ENCODE assay signal across 8 cellular contexts in genomic region chr1:236394016-236394481, GRCh38. TPM values are rescaled to one million over a fixed set of nuclear protein-coding genes. Genes with fewer than 3 reads are reported as not detected.
DNase-seq lines count a peak whose midpoint lies in the region; ATAC-seq, FAIRE-seq and TF ChIP-seq lines count a peak whose summit lies in the region.

EDARADD (plus strand) TSS chr1:236394286; CDS start chr1:236394445, 159 bp downstream.

- H3K4me1 ChIP-seq in ES-I3 (ENCODE audit: insufficient read depth, low read length) (peaks cover 4% of the 10 kb centered on the region; the same call in 1 of the 2 replicates), endothelial cell of umbilical vein (ENCODE audit: control insufficient read depth, extremely low read depth, insufficient read depth, low read length) (peaks cover 3% of the 10 kb centered on the region), trophoblast cell (ENCODE audit: control insufficient read depth in 1 of 2, insufficient read depth in 2 of 2, low read length in 2 of 2) (peaks cover 0 to 5% of the 10 kb centered on the region in 2 experiments)

- H3K36me3 ChIP-seq in ES-I3 (ENCODE audit: insufficient read depth, low read length) (no peaks in the 10 kb centered on the region), endothelial cell of umbilical vein (ENCODE audit: control insufficient read depth in 2 of 2, extremely low read depth in 1 of 2, insufficient read depth in 2 of 2, low read length in 2 of 2) (no peaks in the 10 kb centered on the region), trophoblast cell (ENCODE audit: control insufficient read depth in 1 of 2, insufficient read depth in 2 of 2, low read length in 2 of 2) (no peaks in the 10 kb centered on the region)

- peak within 1 kb of the TSS; percentile 81 for H3K14ac ChIP-seq in trophoblast cell (ENCODE audit: low read length)

- FAIRE-seq in endothelial cell of umbilical vein (lab: Jason Lieb, UNC) (no peak), D721Med (lab: Jason Lieb, UNC) (no peak)

- H3K4me3 ChIP-seq in endothelial cell of umbilical vein (replicated peaks in 1 of 3; ENCODE audit: insufficient read depth in 1 of 3, low read depth in 1 of 3, low read length in 3 of 3), result peak within 1 kb of the TSS; percentile 12 to 50 (median 19)
- peak within 1 kb of the TSS; percentile 95 for H3K4me3 ChIP-seq in trophoblast cell (ENCODE audit: low read depth, low read length)

- H3K27me3 ChIP-seq in endothelial cell of umbilical vein (ENCODE audit: control insufficient read depth in 2 of 2, insufficient read depth in 2 of 2, low read length in 2 of 2), result peaks cover 19 to 30% of the 10 kb centered on the region in 2 experiments
- peaks cover 2% of the 10 kb centered on the region for H3K27me3 ChIP-seq in trophoblast cell (ENCODE audit: insufficient read depth, low read length)

- H3K9me1 ChIP-seq in endothelial cell of umbilical vein (replicated peaks; ENCODE audit: control insufficient read depth, extremely low read depth, insufficient read depth, low read length), result no peaks in the 10 kb centered on the region

- H4K8ac ChIP-seq in trophoblast cell (ENCODE audit: low read depth, low read length), result peak within 1 kb of the TSS; percentile 62

- TF ChIP-seq CTCF in RWPE1 (conservative IDR thresholded peaks at IDR 0.05; ENCODE audit: low read depth) (no peak), endothelial cell of umbilical vein (IDR thresholded peaks at IDR 0.05; ENCODE audit: extremely low read depth in 1 of 2, insufficient read depth in 1 of 2, low read depth in 1 of 2, low read length in 2 of 2) (no peak), D721Med (IDR thresholded peaks at IDR 0.05; ENCODE audit: insufficient read depth, missing control alignments) (no peak)

- no peak for TF ChIP-seq POLR2A in endothelial cell of umbilical vein (IDR thresholded peaks at IDR 0.05; ENCODE audit: low read depth, low read length)

- no peak within 1 kb of the TSS for H3K23ac ChIP-seq in trophoblast cell (ENCODE audit: low read length)

- WGBS in trophoblast cell (ENCODE audit: extremely low coverage, insufficient coverage, insufficient read length), result no CpG with 5 or more reads among the region's 7 CpGs

- H2BK12ac ChIP-seq in trophoblast cell (ENCODE audit: low read length), result no peak within 1 kb of the TSS

- CTCF ChIA-PET in RWPE1 (lab: Yijun Ruan, JAX) (interaction anchor here (1.1 kb wide), 1 partner anchor 12 kb away, joined by 3 read pairs; no protein-coding TSS in a partner anchor), endothelial cell of umbilical vein (lab: Charles Lee) (interaction anchor here (0.9 to 1.4 kb wide), 2 partner anchors 12 to 49 kb away, joined by 3 to 7 read pairs; no protein-coding TSS in a partner anchor)

- dilution Hi-C loops in endothelial cell of umbilical vein (cut with MboI; ENCODE audit: extremely low pct_ligation_motif_present, low sequenced_read_pairs), result no loop called here

- no TSS peak for BruUV-seq in endothelial cell of umbilical vein (replicated peaks; lab: Mats Ljungman, UMichigan)

- no peaks in the 10 kb centered on the region for H3K79me2 ChIP-seq in endothelial cell of umbilical vein (ENCODE audit: control insufficient read depth, insufficient read depth, low read length)
- peaks cover 6% of the 10 kb centered on the region for H3K79me2 ChIP-seq in trophoblast cell (ENCODE audit: control insufficient read depth, insufficient read depth, low read length, poor library complexity)

- H3K4ac ChIP-seq in trophoblast cell (ENCODE audit: low read depth, low read length), result peak within 1 kb of the TSS; percentile 3

- H3K4me2 ChIP-seq in endothelial cell of umbilical vein (ENCODE audit: insufficient read depth, low read length) (peak within 1 kb of the TSS; percentile 67), trophoblast cell (ENCODE audit: low read length) (peak within 1 kb of the TSS; percentile 96)

- peaks cover 9% of the 10 kb centered on the region for H3K79me1 ChIP-seq in trophoblast cell (ENCODE audit: low read length)

- no peaks in the 10 kb centered on the region for H3K9me3 ChIP-seq in ES-I3 (ENCODE audit: control insufficient read depth, insufficient read depth, low read length)
- no peaks in the 10 kb centered on the region for H3K9me3 ChIP-seq in endothelial cell of umbilical vein (replicated peaks; ENCODE audit: control insufficient read depth, insufficient read depth, low read length)
- no peaks in the 10 kb centered on the region for H3K9me3 ChIP-seq in trophoblast cell (ENCODE audit: insufficient read depth, low read depth, low read length)

- no peak within 1 kb of the TSS for H2AK5ac ChIP-seq in trophoblast cell (ENCODE audit: low read length)

- H3K9ac ChIP-seq in ES-I3 (ENCODE audit: low read depth, low read length), result peak within 1 kb of the TSS; percentile 96
- H3K9ac ChIP-seq in endothelial cell of umbilical vein (replicated peaks; ENCODE audit: extremely low read depth, insufficient read depth, low read length), result no peak within 1 kb of the TSS
- peak within 1 kb of the TSS; percentile 30 for H3K9ac ChIP-seq in trophoblast cell (ENCODE audit: low read length)

- no peak for ATAC-seq in GM18861 (IDR thresholded peaks at IDR 0.05; ENCODE audit: unreplicated experiment)

- DNase-seq in RWPE1 (ENCODE audit: low spot score), result no peak
- no peak for DNase-seq in endothelial cell of umbilical vein (ENCODE audit: low read depth, low spot score)
- DNase-seq in trophoblast cell, result no peak
- DNase-seq in DMS53 treated with DMSO at 0.1 percent for 48 hours (lab: John Stamatoyannopoulos, UW; ENCODE audit: unreplicated experiment), result no peak
- no peak for DNase-seq in NCI-H748 treated with DMSO at 0.1 percent for 48 hours (lab: John Stamatoyannopoulos, UW)
- no peak for DNase-seq in D721Med (ENCODE audit: insufficient read length, low spot score)

- peak within 1 kb of the TSS; percentile 72 for H4K12ac ChIP-seq in trophoblast cell (ENCODE audit: low read depth, low read length)

- H2BK120ac ChIP-seq in trophoblast cell (ENCODE audit: insufficient read depth, low read length, poor library complexity), result peak within 1 kb of the TSS; percentile 57

- H2AFZ ChIP-seq in endothelial cell of umbilical vein (ENCODE audit: low read depth, low read length) (peak within 1 kb of the TSS; percentile 82), trophoblast cell (ENCODE audit: insufficient read depth, low read length, poor library complexity) (peak within 1 kb of the TSS; percentile 99)

- H2BK5ac ChIP-seq in trophoblast cell (ENCODE audit: low read depth, low read length, poor library complexity), result no peak within 1 kb of the TSS

- H3K18ac ChIP-seq in trophoblast cell (ENCODE audit: low read length), result peak within 1 kb of the TSS; percentile 77

- intact Hi-C loops in endothelial cell of umbilical vein (cut with micrococcal nuclease), result no loop called here

- POLR2A ChIA-PET in RWPE1 (lab: Yijun Ruan, JAX; ENCODE audit: low non-redundant PET) (no interaction called here), endothelial cell of umbilical vein (lab: Charles Lee) (no interaction called here)

- H3K27ac ChIP-seq in RWPE1, result peak within 1 kb of the TSS; percentile 68
- no peak within 1 kb of the TSS for H3K27ac ChIP-seq in endothelial cell of umbilical vein (ENCODE audit: insufficient read depth, low read depth, low read length)
- no peak within 1 kb of the TSS for H3K27ac ChIP-seq in trophoblast cell (ENCODE audit: low read depth, low read length)

- peak within 1 kb of the TSS; percentile 92 for H4K91ac ChIP-seq in trophoblast cell (ENCODE audit: low read depth, low read length)

- no peaks in the 10 kb centered on the region for H4K20me1 ChIP-seq in endothelial cell of umbilical vein (replicated peaks; ENCODE audit: control insufficient read depth, extremely low read depth, insufficient read depth, low read length)

TF ChIP-seq in endothelial cell of umbilical vein, 7 proteins besides CTCF, POLR2A, EP300 and RAD21:
- no peak for TF ChIP-seq MYC (IDR thresholded peaks at IDR 0.05; ENCODE audit: low read depth, low read length)
- TF ChIP-seq, protein P1, sequence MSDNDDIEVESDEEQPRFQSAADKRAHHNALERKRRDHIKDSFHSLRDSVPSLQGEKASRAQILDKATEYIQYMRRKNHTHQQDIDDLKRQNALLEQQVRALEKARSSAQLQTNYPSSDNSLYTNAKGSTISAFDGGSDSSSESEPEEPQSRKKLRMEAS (IDR thresholded peaks at IDR 0.05; ENCODE audit: insufficient read depth, insufficient read length), result no peak
- no peak for TF ChIP-seq FOS (IDR thresholded peaks at IDR 0.05; ENCODE audit: borderline replicate concordance, insufficient read depth, low read length)
- no peak for TF ChIP-seq POLR2AphosphoS5 (IDR thresholded peaks at IDR 0.05; ENCODE audit: insufficient read depth, low read depth, low read length)
- TF ChIP-seq JUN (IDR thresholded peaks at IDR 0.05; ENCODE audit: borderline replicate concordance, insufficient read depth, insufficient read length, low read depth), result no peak
- no peak for TF ChIP-seq EZH2 (IDR thresholded peaks at IDR 0.05; ENCODE audit: borderline replicate concordance, low read depth, low read length, severe bottlenecking)
- TF ChIP-seq GATA2 (IDR thresholded peaks at IDR 0.05; ENCODE audit: insufficient read depth, insufficient read length, low read depth, low read length), result no peak

RNA-seq across cellular contexts. Expression of gene EDARADD, which starts in this region (rescaled TPM):
- total RNA-seq in endothelial cell of umbilical vein, result not detected in 2 replicates
- 0.03 TPM in 1 of 2 replicates, not detected in the other for polyA plus RNA-seq in endothelial cell of umbilical vein
- polyA plus RNA-seq in endothelial cell of umbilical vein (2011; cell fraction: cytosol; rRNA removed), result not detected in 2 replicates
- not detected in 2 replicates for polyA plus RNA-seq in endothelial cell of umbilical vein (2011; cell fraction: nucleus; rRNA removed)
- 0.19 TPM in 1 of 2 replicates, not detected in the other for polyA plus RNA-seq in endothelial cell of umbilical vein (2012)
- polyA minus RNA-seq in endothelial cell of umbilical vein, result 0.06 TPM in 1 of 2 replicates, not detected in the other
- not detected for polyA minus RNA-seq in endothelial cell of umbilical vein (2011; cell fraction: cytosol; rRNA and poly(A)+ RNA removed)
- polyA minus RNA-seq in endothelial cell of umbilical vein (2011; cell fraction: nucleus; rRNA and poly(A)+ RNA removed), result not detected in 2 replicates
- polyA plus RNA-seq in trophoblast cell (2013), result 8.9 and 9.2 TPM in 2 replicates
